ENCODE assay signal across 35 cellular contexts in the genomic region with DNA sequence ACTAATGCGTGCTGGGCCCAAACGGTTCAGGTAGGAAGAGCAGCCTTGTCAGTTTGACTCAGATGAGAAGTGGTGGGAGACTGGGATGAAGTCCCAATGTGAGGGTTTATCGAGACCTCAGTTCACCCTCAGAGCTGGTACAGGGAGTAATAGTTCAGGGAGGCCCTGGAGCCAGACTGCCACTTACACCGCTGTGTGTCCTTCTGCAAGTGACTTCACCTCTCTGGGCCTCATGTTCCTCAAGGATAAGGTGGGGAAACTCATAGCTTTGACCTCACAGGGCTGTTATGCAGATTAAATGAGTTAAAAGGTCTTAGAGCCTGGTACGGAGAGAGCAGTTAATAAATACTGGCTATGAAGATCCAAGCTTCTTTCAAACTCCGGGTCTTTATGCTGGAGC.
"Had no signal": no experiment of that assay in that cellular context is flagged by ENCODE, and none has a peak within 500 bp of the region (broad histone marks: within the 10 kb centered on the region; RNA-seq: fewer than 3 reads in every experiment).

No MANE protein-coding gene starts in this region.

- H3K9me3 Mint-ChIP-seq: activated CD4-positive, alpha-beta memory T cell treated with anti-CD3 and anti-CD28 coated beads for 36 hours; activated CD4-positive, alpha-beta T cell treated with anti-CD3 and anti-CD28 coated beads, Interleukin-2, amount 10 ng/mL, durations not matched to agents 24 days and 14 days; activated naive CD4-positive, alpha-beta T cell treated with anti-CD3 and anti-CD28 coated beads for 36 hours; activated naive CD4-positive, alpha-beta T cell treated with anti-CD3 and anti-CD28 coated beads, Interleukin-2, amount 50 U/mL, for 24 hours; activated naive CD8-positive, alpha-beta T cell treated with anti-CD3 and anti-CD28 coated beads for 36 hours; activated naive CD8-positive, alpha-beta T cell treated with anti-CD3 and anti-CD28 coated beads, Interleukin-2, amount 50 U/mL, for 24 hours; activated T-helper 1 cell treated with anti-CD3 and anti-CD28 coated beads, Interleukin-12 subunit alpha, Interleukin-12 subunit beta, Interleukin-2, Interleukin-4 antibody, amounts not matched to agents 30 ng/mL and 10 ng/mL and 1 ng/mL, durations not matched to agents 14 hours and 24 hours and 36 hours; activated T-helper 2 cell treated with anti-CD3 and anti-CD28 coated beads, Interferon-gamma antibody, Interleukin-2, Interleukin-4, amounts not matched to agents 10 μg/mL and 5 μg/mL and 100 μg/mL, durations not matched to agents 14 hours and 24 hours and 36 hours; T-helper 2 cell treated with Interferon-gamma antibody and Interleukin-4, amounts not matched to agents 5 μg/mL and 100 μg/mL, for 36 hours had no signal

- H3K27me3 Mint-ChIP-seq: activated CD4-positive, alpha-beta T cell treated with anti-CD3 and anti-CD28 coated beads for 36 hours; activated CD4-positive, alpha-beta T cell treated with anti-CD3 and anti-CD28 coated beads, Interleukin-2, amount 10 ng/mL, durations not matched to agents 24 days and 14 days; activated CD8-positive, alpha-beta memory T cell treated with anti-CD3 and anti-CD28 coated beads, Interleukin-2, amount 10 ng/mL, durations not matched to agents 7 days and 5 days; activated naive CD8-positive, alpha-beta T cell treated with anti-CD3 and anti-CD28 coated beads for 36 hours; activated naive CD8-positive, alpha-beta T cell treated with anti-CD3 and anti-CD28 coated beads, Interleukin-2, amount 50 U/mL, for 24 hours had no signal

- H3K4me3 ChIP-seq: adrenal gland, body of pancreas, esophagus squamous epithelium, gastroesophageal sphincter, heart left ventricle had no signal

- DNase-seq: activated CD4-positive, alpha-beta memory T cell treated with anti-CD3 and anti-CD28 coated beads for 36 hours; activated CD4-positive, alpha-beta T cell treated with anti-CD3 and anti-CD28 coated beads for 36 hours; activated CD4-positive, alpha-beta T cell treated with anti-CD3 and anti-CD28 coated beads, Interleukin-2, amount 10 ng/mL, durations not matched to agents 24 days and 14 days; activated CD4-positive, CD25-positive, alpha-beta regulatory T cell; activated CD4-positive, CD25-positive, alpha-beta regulatory T cell treated with anti-CD3 and anti-CD28 coated beads, Interleukin-2, amount 50 U/mL, for 72 hours; activated CD8-positive, alpha-beta memory T cell treated with anti-CD3 and anti-CD28 coated beads, Interleukin-2, amount 10 ng/mL, durations not matched to agents 7 days and 5 days; activated CD8-positive, alpha-beta memory T cell treated with anti-CD3 and anti-CD28 coated beads, Interleukin-2, amount 50 U/mL, for 4 hours; activated CD8-positive, alpha-beta T cell treated with anti-CD3 and anti-CD28 coated beads, Interleukin-2, amount 10 ng/mL, durations not matched to agents 7 days and 5 days; activated effector memory CD4-positive, alpha-beta T cell treated with anti-CD3 and anti-CD28 coated beads, Interleukin-2, amount 50 U/mL, for 16 hours; activated naive CD4-positive, alpha-beta T cell treated with anti-CD3 and anti-CD28 coated beads for 36 hours; activated naive CD8-positive, alpha-beta T cell treated with anti-CD3 and anti-CD28 coated beads for 36 hours; activated naive CD8-positive, alpha-beta T cell treated with anti-CD3 and anti-CD28 coated beads, Interleukin-2, amount 50 U/mL, for 24 hours; activated T-cell treated with anti-CD3 and anti-CD28 coated beads, Interleukin-2, amount 50 U/mL, for 1 hour; activated T-cell treated with anti-CD3 and anti-CD28 coated beads, Interleukin-2, amount 50 U/mL, for 48 hours; adrenal gland; aorta; body of pancreas; caudate nucleus; cortex of kidney; effector CD8-positive, alpha-beta T cell; esophagus squamous epithelium; foreskin melanocyte; T-helper 1 cell; T-helper 17 cell; T1000 had no signal

- H3K9me3 ChIP-seq: adrenal gland, body of pancreas, esophagus squamous epithelium, gastroesophageal sphincter, heart left ventricle had no signal

- H3K4me3 Mint-ChIP-seq: activated CD4-positive, alpha-beta memory T cell treated with anti-CD3 and anti-CD28 coated beads for 36 hours; activated CD4-positive, alpha-beta T cell treated with anti-CD3 and anti-CD28 coated beads for 36 hours; activated CD4-positive, alpha-beta T cell treated with anti-CD3 and anti-CD28 coated beads, Interleukin-2, amount 10 ng/mL, durations not matched to agents 24 days and 14 days; activated CD8-positive, alpha-beta memory T cell treated with anti-CD3 and anti-CD28 coated beads, Interleukin-2, amount 10 ng/mL, durations not matched to agents 7 days and 5 days; activated CD8-positive, alpha-beta T cell treated with anti-CD3 and anti-CD28 coated beads, Interleukin-2, amount 10 ng/mL, durations not matched to agents 7 days and 5 days; activated naive CD4-positive, alpha-beta T cell treated with anti-CD3 and anti-CD28 coated beads for 36 hours; activated naive CD4-positive, alpha-beta T cell treated with anti-CD3 and anti-CD28 coated beads, Interleukin-2, amount 50 U/mL, for 24 hours; activated naive CD8-positive, alpha-beta T cell treated with anti-CD3 and anti-CD28 coated beads for 36 hours; activated naive CD8-positive, alpha-beta T cell treated with anti-CD3 and anti-CD28 coated beads, Interleukin-2, amount 50 U/mL, for 24 hours; activated T-helper 1 cell treated with anti-CD3 and anti-CD28 coated beads, Interleukin-12 subunit alpha, Interleukin-12 subunit beta, Interleukin-2, Interleukin-4 antibody, amounts not matched to agents 30 ng/mL and 10 ng/mL and 1 ng/mL, durations not matched to agents 14 hours and 24 hours and 36 hours; T-helper 17 cell; T-helper 2 cell treated with Interferon-gamma antibody and Interleukin-4, amounts not matched to agents 5 μg/mL and 100 μg/mL, for 36 hours had no signal

- FAIRE-seq: colon, endometrium, endothelial cell of umbilical vein had no signal

- H3K36me3 ChIP-seq: adrenal gland, heart left ventricle had no signal

- H3K4me1 Mint-ChIP-seq: activated CD4-positive, alpha-beta T cell treated with anti-CD3 and anti-CD28 coated beads for 36 hours; activated CD4-positive, alpha-beta T cell treated with anti-CD3 and anti-CD28 coated beads, Interleukin-2, amount 10 ng/mL, durations not matched to agents 24 days and 14 days; activated CD8-positive, alpha-beta memory T cell treated with anti-CD3 and anti-CD28 coated beads, Interleukin-2, amount 10 ng/mL, durations not matched to agents 7 days and 5 days; activated naive CD4-positive, alpha-beta T cell treated with anti-CD3 and anti-CD28 coated beads, Interleukin-2, amount 50 U/mL, for 24 hours; activated naive CD8-positive, alpha-beta T cell treated with anti-CD3 and anti-CD28 coated beads for 36 hours; activated naive CD8-positive, alpha-beta T cell treated with anti-CD3 and anti-CD28 coated beads, Interleukin-2, amount 50 U/mL, for 24 hours had no signal

- H3K27me3 ChIP-seq: adrenal gland, body of pancreas, gastroesophageal sphincter, heart left ventricle had no signal

- H3K27ac Mint-ChIP-seq: activated CD4-positive, alpha-beta memory T cell treated with anti-CD3 and anti-CD28 coated beads for 36 hours; activated CD4-positive, alpha-beta T cell treated with anti-CD3 and anti-CD28 coated beads for 36 hours; activated CD4-positive, alpha-beta T cell treated with anti-CD3 and anti-CD28 coated beads, Interleukin-2, amount 10 ng/mL, durations not matched to agents 24 days and 14 days; activated CD8-positive, alpha-beta memory T cell treated with anti-CD3 and anti-CD28 coated beads, Interleukin-2, amount 10 ng/mL, durations not matched to agents 7 days and 5 days; activated CD8-positive, alpha-beta T cell treated with anti-CD3 and anti-CD28 coated beads, Interleukin-2, amount 10 ng/mL, durations not matched to agents 7 days and 5 days; activated naive CD4-positive, alpha-beta T cell treated with anti-CD3 and anti-CD28 coated beads for 36 hours; activated naive CD4-positive, alpha-beta T cell treated with anti-CD3 and anti-CD28 coated beads, Interleukin-2, amount 50 U/mL, for 24 hours; activated naive CD8-positive, alpha-beta T cell treated with anti-CD3 and anti-CD28 coated beads for 36 hours; activated naive CD8-positive, alpha-beta T cell treated with anti-CD3 and anti-CD28 coated beads, Interleukin-2, amount 50 U/mL, for 24 hours; activated T-helper 1 cell treated with anti-CD3 and anti-CD28 coated beads, Interleukin-12 subunit alpha, Interleukin-12 subunit beta, Interleukin-2, Interleukin-4 antibody, amounts not matched to agents 30 ng/mL and 10 ng/mL and 1 ng/mL, durations not matched to agents 14 hours and 24 hours and 36 hours; activated T-helper 2 cell treated with anti-CD3 and anti-CD28 coated beads, Interferon-gamma antibody, Interleukin-2, Interleukin-4, amounts not matched to agents 10 μg/mL and 5 μg/mL and 100 μg/mL, durations not matched to agents 14 hours and 24 hours and 36 hours; T-helper 17 cell; T-helper 2 cell treated with Interferon-gamma antibody and Interleukin-4, amounts not matched to agents 5 μg/mL and 100 μg/mL, for 36 hours had no signal

- H3K36me3 Mint-ChIP-seq: activated CD4-positive, alpha-beta memory T cell treated with anti-CD3 and anti-CD28 coated beads for 36 hours; activated CD8-positive, alpha-beta memory T cell treated with anti-CD3 and anti-CD28 coated beads, Interleukin-2, amount 10 ng/mL, durations not matched to agents 7 days and 5 days; activated naive CD4-positive, alpha-beta T cell treated with anti-CD3 and anti-CD28 coated beads, Interleukin-2, amount 50 U/mL, for 24 hours; activated naive CD8-positive, alpha-beta T cell treated with anti-CD3 and anti-CD28 coated beads for 36 hours had no signal

- H3K27ac ChIP-seq: adrenal gland, body of pancreas, epithelial cell of prostate, esophagus squamous epithelium, gastroesophageal sphincter, heart left ventricle had no signal

- H3K4me1 ChIP-seq: adrenal gland, body of pancreas had no signal
